Comparison of ENCODE assay signal across 1 cellular context in the genomic region with DNA sequence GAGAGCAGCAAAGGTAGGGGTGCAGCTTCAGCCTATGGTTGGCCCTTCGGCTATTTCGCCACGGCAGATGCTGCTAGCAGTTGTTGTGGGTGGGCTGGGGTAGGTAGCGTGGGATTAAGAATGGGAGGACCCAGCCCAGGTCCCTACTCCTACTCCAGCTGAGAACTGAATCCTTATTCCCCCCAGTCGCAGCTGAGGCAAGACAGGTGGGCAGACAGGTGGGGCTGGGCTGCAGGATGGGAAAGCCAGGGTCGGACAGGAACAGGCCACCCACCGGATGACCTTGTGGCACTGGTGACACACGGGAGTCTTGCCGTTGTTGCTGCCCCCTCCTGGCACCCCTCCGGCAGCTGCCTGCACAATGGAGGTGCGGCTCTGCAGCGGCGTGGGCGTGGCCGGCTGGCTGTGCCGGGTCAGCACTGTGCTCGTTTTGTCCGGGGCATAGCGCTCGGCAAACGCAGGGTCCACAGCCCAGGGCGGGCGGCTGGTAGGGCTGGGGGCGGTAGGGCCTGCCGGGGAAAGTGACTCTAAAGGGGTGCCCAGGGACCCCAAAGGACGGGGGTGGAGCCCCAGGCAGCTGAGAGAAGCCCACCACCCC.
TF ChIP-seq lines count a peak whose summit lies in the region.

No MANE protein-coding gene starts in this region.

TF ChIP-seq in K562, 482 proteins besides CTCF, POLR2A, EP300 and RAD21:
- peak; percentile 18 for TF ChIP-seq RBM22 (IDR thresholded peaks at IDR 0.05; ENCODE audit: low read depth, low read length, poor library complexity, severe bottlenecking)
- TF ChIP-seq TRIM28 (IDR thresholded peaks at IDR 0.05): no peak
- TF ChIP-seq, protein P1, sequence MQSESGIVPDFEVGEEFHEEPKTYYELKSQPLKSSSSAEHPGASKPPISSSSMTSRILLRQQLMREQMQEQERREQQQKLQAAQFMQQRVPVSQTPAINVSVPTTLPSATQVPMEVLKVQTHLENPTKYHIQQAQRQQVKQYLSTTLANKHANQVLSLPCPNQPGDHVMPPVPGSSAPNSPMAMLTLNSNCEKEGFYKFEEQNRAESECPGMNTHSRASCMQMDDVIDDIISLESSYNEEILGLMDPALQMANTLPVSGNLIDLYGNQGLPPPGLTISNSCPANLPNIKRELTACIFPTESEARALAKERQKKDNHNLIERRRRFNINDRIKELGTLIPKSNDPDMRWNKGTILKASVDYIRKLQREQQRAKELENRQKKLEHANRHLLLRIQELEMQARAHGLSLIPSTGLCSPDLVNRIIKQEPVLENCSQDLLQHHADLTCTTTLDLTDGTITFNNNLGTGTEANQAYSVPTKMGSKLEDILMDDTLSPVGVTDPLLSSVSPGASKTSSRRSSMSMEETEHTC (IDR thresholded peaks at IDR 0.05): no peak
- TF ChIP-seq, protein P2, sequence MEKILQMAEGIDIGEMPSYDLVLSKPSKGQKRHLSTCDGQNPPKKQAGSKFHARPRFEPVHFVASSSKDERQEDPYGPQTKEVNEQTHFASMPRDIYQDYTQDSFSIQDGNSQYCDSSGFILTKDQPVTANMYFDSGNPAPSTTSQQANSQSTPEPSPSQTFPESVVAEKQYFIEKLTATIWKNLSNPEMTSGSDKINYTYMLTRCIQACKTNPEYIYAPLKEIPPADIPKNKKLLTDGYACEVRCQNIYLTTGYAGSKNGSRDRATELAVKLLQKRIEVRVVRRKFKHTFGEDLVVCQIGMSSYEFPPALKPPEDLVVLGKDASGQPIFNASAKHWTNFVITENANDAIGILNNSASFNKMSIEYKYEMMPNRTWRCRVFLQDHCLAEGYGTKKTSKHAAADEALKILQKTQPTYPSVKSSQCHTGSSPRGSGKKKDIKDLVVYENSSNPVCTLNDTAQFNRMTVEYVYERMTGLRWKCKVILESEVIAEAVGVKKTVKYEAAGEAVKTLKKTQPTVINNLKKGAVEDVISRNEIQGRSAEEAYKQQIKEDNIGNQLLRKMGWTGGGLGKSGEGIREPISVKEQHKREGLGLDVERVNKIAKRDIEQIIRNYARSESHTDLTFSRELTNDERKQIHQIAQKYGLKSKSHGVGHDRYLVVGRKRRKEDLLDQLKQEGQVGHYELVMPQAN (IDR thresholded peaks at IDR 0.05; ENCODE audit: borderline replicate concordance): no peak
- TF ChIP-seq KAT8 (IDR thresholded peaks at IDR 0.05; ENCODE audit: low read depth): no peak
- no peak for TF ChIP-seq SNIP1 (IDR thresholded peaks at IDR 0.05; ENCODE audit: low read depth)
- TF ChIP-seq KAT2B (IDR thresholded peaks at IDR 0.05; ENCODE audit: low read depth, low read length): no peak
- TF ChIP-seq ILK (tag; IDR thresholded peaks at IDR 0.05; ENCODE audit: borderline replicate concordance, low read depth): no peak
- TF ChIP-seq NR3C1 (CRISPR knock-in tag; IDR thresholded peaks at IDR 0.05): no peak
- TF ChIP-seq POLR2G (IDR thresholded peaks at IDR 0.05; ENCODE audit: low read depth, low read length): peak; percentile 51
- TF ChIP-seq, protein P3, sequence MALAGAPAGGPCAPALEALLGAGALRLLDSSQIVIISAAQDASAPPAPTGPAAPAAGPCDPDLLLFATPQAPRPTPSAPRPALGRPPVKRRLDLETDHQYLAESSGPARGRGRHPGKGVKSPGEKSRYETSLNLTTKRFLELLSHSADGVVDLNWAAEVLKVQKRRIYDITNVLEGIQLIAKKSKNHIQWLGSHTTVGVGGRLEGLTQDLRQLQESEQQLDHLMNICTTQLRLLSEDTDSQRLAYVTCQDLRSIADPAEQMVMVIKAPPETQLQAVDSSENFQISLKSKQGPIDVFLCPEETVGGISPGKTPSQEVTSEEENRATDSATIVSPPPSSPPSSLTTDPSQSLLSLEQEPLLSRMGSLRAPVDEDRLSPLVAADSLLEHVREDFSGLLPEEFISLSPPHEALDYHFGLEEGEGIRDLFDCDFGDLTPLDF (CRISPR knock-in tag; IDR thresholded peaks at IDR 0.05): no peak
- no peak for TF ChIP-seq CBX1 (IDR thresholded peaks at IDR 0.05; ENCODE audit: low read depth)
- no peak for TF ChIP-seq MEF2A (IDR thresholded peaks at IDR 0.05; ENCODE audit: control insufficient read depth, low read depth, low read length)
- no peak for TF ChIP-seq PTBP1 (IDR thresholded peaks at IDR 0.05; ENCODE audit: low read depth, low read length)
- no peak for TF ChIP-seq MAFF (IDR thresholded peaks at IDR 0.05; ENCODE audit: low read length)
- TF ChIP-seq ZNF75A (CRISPR knock-in tag; IDR thresholded peaks at IDR 0.05): no peak
- no peak for TF ChIP-seq NONO (IDR thresholded peaks at IDR 0.05; ENCODE audit: low read depth in 2 of 2, low read length in 1 of 2)
- TF ChIP-seq TFAM (CRISPR knock-in tag; conservative IDR thresholded peaks at IDR 0.05): no peak
- TF ChIP-seq HMGN3 (IDR thresholded peaks at IDR 0.05; ENCODE audit: borderline replicate concordance, extremely low read depth, insufficient read length, low read depth, low read length): no peak
- TF ChIP-seq RBFOX2 (IDR thresholded peaks at IDR 0.05; ENCODE audit: low read depth, low read length): peak; percentile 59; the same call in 1 of the 2 replicates
- TF ChIP-seq MECOM (CRISPR knock-in tag; IDR thresholded peaks at IDR 0.05): no peak
- no peak for TF ChIP-seq SMAD3 (CRISPR knock-in tag; conservative IDR thresholded peaks at IDR 0.05)
- TF ChIP-seq ZNF77 (CRISPR knock-in tag; IDR thresholded peaks at IDR 0.05): no peak
- TF ChIP-seq, protein P4, sequence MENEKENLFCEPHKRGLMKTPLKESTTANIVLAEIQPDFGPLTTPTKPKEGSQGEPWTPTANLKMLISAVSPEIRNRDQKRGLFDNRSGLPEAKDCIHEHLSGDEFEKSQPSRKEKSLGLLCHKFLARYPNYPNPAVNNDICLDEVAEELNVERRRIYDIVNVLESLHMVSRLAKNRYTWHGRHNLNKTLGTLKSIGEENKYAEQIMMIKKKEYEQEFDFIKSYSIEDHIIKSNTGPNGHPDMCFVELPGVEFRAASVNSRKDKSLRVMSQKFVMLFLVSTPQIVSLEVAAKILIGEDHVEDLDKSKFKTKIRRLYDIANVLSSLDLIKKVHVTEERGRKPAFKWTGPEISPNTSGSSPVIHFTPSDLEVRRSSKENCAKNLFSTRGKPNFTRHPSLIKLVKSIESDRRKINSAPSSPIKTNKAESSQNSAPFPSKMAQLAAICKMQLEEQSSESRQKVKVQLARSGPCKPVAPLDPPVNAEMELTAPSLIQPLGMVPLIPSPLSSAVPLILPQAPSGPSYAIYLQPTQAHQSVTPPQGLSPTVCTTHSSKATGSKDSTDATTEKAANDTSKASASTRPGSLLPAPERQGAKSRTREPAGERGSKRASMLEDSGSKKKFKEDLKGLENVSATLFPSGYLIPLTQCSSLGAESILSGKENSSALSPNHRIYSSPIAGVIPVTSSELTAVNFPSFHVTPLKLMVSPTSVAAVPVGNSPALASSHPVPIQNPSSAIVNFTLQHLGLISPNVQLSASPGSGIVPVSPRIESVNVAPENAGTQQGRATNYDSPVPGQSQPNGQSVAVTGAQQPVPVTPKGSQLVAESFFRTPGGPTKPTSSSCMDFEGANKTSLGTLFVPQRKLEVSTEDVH (IDR thresholded peaks at IDR 0.05; ENCODE audit: low read depth, partially characterized antibody): no peak
- TF ChIP-seq, protein P5, sequence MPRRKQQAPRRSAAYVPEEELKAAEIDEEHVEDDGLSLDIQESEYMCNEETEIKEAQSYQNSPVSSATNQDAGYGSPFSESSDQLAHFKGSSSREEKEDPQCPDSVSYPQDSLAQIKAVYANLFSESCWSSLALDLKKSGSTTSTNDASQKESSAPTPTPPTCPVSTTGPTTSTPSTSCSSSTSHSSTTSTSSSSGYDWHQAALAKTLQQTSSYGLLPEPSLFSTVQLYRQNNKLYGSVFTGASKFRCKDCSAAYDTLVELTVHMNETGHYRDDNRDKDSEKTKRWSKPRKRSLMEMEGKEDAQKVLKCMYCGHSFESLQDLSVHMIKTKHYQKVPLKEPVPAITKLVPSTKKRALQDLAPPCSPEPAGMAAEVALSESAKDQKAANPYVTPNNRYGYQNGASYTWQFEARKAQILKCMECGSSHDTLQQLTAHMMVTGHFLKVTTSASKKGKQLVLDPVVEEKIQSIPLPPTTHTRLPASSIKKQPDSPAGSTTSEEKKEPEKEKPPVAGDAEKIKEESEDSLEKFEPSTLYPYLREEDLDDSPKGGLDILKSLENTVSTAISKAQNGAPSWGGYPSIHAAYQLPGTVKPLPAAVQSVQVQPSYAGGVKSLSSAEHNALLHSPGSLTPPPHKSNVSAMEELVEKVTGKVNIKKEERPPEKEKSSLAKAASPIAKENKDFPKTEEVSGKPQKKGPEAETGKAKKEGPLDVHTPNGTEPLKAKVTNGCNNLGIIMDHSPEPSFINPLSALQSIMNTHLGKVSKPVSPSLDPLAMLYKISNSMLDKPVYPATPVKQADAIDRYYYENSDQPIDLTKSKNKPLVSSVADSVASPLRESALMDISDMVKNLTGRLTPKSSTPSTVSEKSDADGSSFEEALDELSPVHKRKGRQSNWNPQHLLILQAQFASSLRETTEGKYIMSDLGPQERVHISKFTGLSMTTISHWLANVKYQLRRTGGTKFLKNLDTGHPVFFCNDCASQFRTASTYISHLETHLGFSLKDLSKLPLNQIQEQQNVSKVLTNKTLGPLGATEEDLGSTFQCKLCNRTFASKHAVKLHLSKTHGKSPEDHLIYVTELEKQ (CRISPR knock-in tag; IDR thresholded peaks at IDR 0.05): no peak
- TF ChIP-seq, protein P6, sequence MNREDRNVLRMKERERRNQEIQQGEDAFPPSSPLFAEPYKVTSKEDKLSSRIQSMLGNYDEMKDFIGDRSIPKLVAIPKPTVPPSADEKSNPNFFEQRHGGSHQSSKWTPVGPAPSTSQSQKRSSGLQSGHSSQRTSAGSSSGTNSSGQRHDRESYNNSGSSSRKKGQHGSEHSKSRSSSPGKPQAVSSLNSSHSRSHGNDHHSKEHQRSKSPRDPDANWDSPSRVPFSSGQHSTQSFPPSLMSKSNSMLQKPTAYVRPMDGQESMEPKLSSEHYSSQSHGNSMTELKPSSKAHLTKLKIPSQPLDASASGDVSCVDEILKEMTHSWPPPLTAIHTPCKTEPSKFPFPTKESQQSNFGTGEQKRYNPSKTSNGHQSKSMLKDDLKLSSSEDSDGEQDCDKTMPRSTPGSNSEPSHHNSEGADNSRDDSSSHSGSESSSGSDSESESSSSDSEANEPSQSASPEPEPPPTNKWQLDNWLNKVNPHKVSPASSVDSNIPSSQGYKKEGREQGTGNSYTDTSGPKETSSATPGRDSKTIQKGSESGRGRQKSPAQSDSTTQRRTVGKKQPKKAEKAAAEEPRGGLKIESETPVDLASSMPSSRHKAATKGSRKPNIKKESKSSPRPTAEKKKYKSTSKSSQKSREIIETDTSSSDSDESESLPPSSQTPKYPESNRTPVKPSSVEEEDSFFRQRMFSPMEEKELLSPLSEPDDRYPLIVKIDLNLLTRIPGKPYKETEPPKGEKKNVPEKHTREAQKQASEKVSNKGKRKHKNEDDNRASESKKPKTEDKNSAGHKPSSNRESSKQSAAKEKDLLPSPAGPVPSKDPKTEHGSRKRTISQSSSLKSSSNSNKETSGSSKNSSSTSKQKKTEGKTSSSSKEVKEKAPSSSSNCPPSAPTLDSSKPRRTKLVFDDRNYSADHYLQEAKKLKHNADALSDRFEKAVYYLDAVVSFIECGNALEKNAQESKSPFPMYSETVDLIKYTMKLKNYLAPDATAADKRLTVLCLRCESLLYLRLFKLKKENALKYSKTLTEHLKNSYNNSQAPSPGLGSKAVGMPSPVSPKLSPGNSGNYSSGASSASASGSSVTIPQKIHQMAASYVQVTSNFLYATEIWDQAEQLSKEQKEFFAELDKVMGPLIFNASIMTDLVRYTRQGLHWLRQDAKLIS (CRISPR knock-in tag; IDR thresholded peaks at IDR 0.05): no peak
- TF ChIP-seq, protein P7, sequence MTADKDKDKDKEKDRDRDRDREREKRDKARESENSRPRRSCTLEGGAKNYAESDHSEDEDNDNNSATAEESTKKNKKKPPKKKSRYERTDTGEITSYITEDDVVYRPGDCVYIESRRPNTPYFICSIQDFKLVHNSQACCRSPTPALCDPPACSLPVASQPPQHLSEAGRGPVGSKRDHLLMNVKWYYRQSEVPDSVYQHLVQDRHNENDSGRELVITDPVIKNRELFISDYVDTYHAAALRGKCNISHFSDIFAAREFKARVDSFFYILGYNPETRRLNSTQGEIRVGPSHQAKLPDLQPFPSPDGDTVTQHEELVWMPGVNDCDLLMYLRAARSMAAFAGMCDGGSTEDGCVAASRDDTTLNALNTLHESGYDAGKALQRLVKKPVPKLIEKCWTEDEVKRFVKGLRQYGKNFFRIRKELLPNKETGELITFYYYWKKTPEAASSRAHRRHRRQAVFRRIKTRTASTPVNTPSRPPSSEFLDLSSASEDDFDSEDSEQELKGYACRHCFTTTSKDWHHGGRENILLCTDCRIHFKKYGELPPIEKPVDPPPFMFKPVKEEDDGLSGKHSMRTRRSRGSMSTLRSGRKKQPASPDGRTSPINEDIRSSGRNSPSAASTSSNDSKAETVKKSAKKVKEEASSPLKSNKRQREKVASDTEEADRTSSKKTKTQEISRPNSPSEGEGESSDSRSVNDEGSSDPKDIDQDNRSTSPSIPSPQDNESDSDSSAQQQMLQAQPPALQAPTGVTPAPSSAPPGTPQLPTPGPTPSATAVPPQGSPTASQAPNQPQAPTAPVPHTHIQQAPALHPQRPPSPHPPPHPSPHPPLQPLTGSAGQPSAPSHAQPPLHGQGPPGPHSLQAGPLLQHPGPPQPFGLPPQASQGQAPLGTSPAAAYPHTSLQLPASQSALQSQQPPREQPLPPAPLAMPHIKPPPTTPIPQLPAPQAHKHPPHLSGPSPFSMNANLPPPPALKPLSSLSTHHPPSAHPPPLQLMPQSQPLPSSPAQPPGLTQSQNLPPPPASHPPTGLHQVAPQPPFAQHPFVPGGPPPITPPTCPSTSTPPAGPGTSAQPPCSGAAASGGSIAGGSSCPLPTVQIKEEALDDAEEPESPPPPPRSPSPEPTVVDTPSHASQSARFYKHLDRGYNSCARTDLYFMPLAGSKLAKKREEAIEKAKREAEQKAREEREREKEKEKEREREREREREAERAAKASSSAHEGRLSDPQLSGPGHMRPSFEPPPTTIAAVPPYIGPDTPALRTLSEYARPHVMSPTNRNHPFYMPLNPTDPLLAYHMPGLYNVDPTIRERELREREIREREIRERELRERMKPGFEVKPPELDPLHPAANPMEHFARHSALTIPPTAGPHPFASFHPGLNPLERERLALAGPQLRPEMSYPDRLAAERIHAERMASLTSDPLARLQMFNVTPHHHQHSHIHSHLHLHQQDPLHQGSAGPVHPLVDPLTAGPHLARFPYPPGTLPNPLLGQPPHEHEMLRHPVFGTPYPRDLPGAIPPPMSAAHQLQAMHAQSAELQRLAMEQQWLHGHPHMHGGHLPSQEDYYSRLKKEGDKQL (CRISPR knock-in tag; IDR thresholded peaks at IDR 0.05; ENCODE audit: borderline replicate concordance): no peak
